9 cellular contexts compared by ENCODE assay signal in the genomic region with DNA sequence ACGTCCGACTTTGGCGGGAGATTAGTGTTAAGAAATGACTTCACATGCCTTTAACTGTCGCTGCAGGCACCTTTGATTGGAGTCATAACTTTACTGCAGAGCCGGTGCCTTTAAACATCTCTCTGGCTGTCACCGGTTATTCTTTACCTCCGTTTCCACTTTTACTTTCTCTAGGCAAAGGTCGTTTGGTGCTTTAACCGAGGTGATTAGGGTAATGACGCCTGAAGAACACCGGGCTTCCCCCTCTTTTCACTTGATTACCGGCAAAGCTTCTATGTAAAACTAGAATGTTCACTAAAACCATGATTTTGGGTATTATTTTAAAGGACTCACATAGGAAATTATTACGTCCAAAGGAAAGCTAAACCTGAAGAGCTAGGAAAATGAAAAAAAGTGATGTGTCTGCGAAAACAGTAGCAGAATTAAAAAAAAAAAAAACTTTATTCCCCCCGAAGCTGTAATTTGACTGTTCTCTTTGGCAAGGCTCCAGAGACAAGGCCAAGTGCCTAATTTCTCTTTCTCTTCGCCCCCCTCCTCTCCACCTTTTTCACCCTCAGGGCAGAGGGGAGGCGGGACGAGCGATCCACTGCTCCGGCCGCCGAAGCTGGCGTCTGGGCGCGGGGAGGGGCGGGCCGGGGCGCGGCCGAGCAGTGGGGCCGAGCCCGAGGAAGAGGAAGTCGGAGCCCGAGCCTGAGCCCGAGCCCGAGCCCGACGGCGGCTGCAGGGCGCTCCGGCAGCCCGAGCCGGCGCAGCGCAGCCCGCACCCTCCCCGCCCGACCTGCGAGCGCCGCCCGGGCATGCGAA. TPM values are rescaled to one million over a fixed set of nuclear protein-coding genes. Genes with fewer than 3 reads are reported as not detected.
DNase-seq lines count a peak whose midpoint lies in the region; ATAC-seq and TF ChIP-seq lines count a peak whose summit lies in the region.
"Had no signal": no experiment of that assay in that cellular context is flagged by ENCODE, and none has a peak within 500 bp of the region (broad histone marks: within the 10 kb centered on the region; RNA-seq: fewer than 3 reads in every experiment).

Gene PLEKHG1, plus strand, starts transcription at position 687 of the 804 bp plus-strand sequence. CDS start 133,797 bp downstream, outside the sequence.

- TF ChIP-seq POLR2A in GM19099 (IDR thresholded peaks at IDR 0.05; ENCODE audit: extremely low read depth, insufficient read length, low read depth): peak; percentile 21
- peak; percentile 26 to 48 for TF ChIP-seq POLR2A in gastroesophageal sphincter (IDR thresholded peaks at IDR 0.05)
- peak in 1 of 2 donors; percentile 21 for TF ChIP-seq POLR2A in tibial nerve (IDR thresholded peaks at IDR 0.05)

- no peaks in the 10 kb centered on the region for H3K9me3 ChIP-seq in gastroesophageal sphincter
- H3K9me3 ChIP-seq in neuron (ENCODE audit: low read length): no peaks in the 10 kb centered on the region
- no peaks in the 10 kb centered on the region for H3K9me3 ChIP-seq in tibial nerve

- WGBS in gastroesophageal sphincter (ENCODE audit: low coverage in 1 of 2), 2 donors: 54 to 61% methylated on average over 6 to 7 of the region's 53 CpGs
- WGBS in tibial nerve, 2 donors: 19 to 33% methylated on average over 25 to 46 of the region's 53 CpGs

- peak within 1 kb of the TSS in 3 of 4 donors; percentile 77 to 88 (median 81) for H3K27ac ChIP-seq in gastroesophageal sphincter
- peak within 1 kb of the TSS; percentile 47 to 92 (median 86) for H3K27ac ChIP-seq in tibial nerve
- H3K27ac ChIP-seq: HL-60 had no signal

- H3K4me1 ChIP-seq in gastroesophageal sphincter (peaks cover 0 to 24% (median 0%) of the 10 kb centered on the region in 3 donors), neuron (ENCODE audit: insufficient read depth, low read length) (peaks cover 13% of the 10 kb centered on the region), tibial nerve (peaks cover 0 to 6% (median 5%) of the 10 kb centered on the region in 4 donors)

- H2AFZ ChIP-seq in neuron (ENCODE audit: low read depth, low read length): peak within 1 kb of the TSS; percentile 71

- TF ChIP-seq CTCF in gastroesophageal sphincter (IDR thresholded peaks at IDR 0.05) (no peak), tibial nerve (IDR thresholded peaks at IDR 0.05) (no peak)

- DNase-seq in Ammon's horn (ENCODE audit: low spot score) (peak; percentile 50), RPMI7951 (ENCODE audit: low read depth) (peak; percentile 24), tibial nerve (ENCODE audit: low spot score in 2 of 2) (peak; percentile 23 to 36)
- peak; percentile 16 for DNase-seq in activated gamma-delta T cell treated with anti-CD3 and anti-CD28 coated beads, Interleukin-2, amount 50 U/mL, for 16 hours (ENCODE audit: low read depth)

- no peaks in the 10 kb centered on the region for H3K36me3 ChIP-seq in gastroesophageal sphincter
- H3K36me3 ChIP-seq in neuron (ENCODE audit: insufficient read depth, low read length): no peaks in the 10 kb centered on the region
- no peaks in the 10 kb centered on the region for H3K36me3 ChIP-seq in tibial nerve

- ATAC-seq in HG03196 (IDR thresholded peaks at IDR 0.05; ENCODE audit: unreplicated experiment) (peak; percentile 61), gastroesophageal sphincter (peak; percentile 90)

- H3K4me3 ChIP-seq in gastroesophageal sphincter (peak within 1 kb of the TSS; percentile 52 to 85), neuron (ENCODE audit: low read length) (peak within 1 kb of the TSS; percentile 69), tibial nerve (peak within 1 kb of the TSS; percentile 44 to 79 (median 70))

- peaks cover 16% of the 10 kb centered on the region for H3K27me3 ChIP-seq in gastroesophageal sphincter
- no peaks in the 10 kb centered on the region for H3K27me3 ChIP-seq in neuron (ENCODE audit: insufficient read depth, low read length)
- H3K27me3 ChIP-seq in tibial nerve: peaks cover 0 to 8% of the 10 kb centered on the region in 2 donors

- TF ChIP-seq EP300 in gastroesophageal sphincter (IDR thresholded peaks at IDR 0.05) (no peak), tibial nerve (IDR thresholded peaks at IDR 0.05) (no peak)

RNA-seq across cellular contexts. Expression of gene PLEKHG1, which starts in this region (rescaled TPM):
- total RNA-seq in RPMI7951 (2014; rRNA removed; shearing (Covaris generic)): under 0.01 and 0.12 TPM in 2 replicates
- total RNA-seq in gastroesophageal sphincter (10 to 100 TPM in 3 of 4 donors, 1 to 10 TPM in 1; 4.2 to 14.7 (median 13.9) TPM), tibial nerve (10 to 100 TPM; 25.6 to 50.1 (median 39.7) TPM)

Comparison
In these comparisons a context has a peak if more than half of its experiments do, and no peak if none do; other contexts are left out.
1. Peak in every context shown above with its lines: DNase-seq, ATAC-seq, H3K4me3 ChIP-seq and H3K27ac ChIP-seq.
2. Peak in DNase-seq in RPMI7951; RNA of the gene not detected or under 1 TPM.